ENCODE assay signal across 10 cellular contexts in the genomic region with DNA sequence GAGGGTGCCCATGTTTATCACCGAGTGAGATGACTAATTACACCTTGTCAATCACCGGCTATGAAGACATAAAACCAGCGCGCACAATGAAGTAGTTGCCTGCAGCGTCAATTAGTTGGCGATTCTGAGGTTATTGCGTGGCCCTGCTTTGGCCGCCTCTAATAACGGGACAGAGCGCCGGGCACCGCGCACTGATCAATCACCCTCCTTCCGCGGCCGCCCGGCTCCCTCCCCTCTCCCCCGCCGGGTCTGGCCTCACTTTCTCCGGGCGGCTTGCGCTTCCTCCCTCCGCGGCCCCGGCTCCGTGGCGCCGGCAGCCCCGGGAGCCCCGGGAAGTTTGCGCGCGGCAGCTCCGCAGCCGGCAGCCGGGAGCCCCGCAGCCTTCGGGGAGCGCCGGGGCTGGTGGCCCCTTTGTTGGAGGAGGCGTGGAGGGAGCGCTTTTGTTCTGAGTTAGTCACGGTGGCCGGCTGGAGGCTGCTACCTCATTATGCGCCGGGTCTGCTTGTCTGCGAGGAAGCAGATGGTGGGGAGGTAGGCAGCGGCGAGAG. TPM values are rescaled to one million over a fixed set of nuclear protein-coding genes. Genes with fewer than 3 reads are reported as not detected.
DNase-seq lines count a peak whose midpoint lies in the region; ATAC-seq and TF ChIP-seq lines count a peak whose summit lies in the region.
"Had no signal": no experiment of that assay in that cellular context is flagged by ENCODE, and none has a peak within 500 bp of the region (broad histone marks: within the 10 kb centered on the region; RNA-seq: fewer than 3 reads in every experiment).

No MANE protein-coding gene starts in this region.

- H3K4me2 ChIP-seq in HCT116 (ENCODE audit: low read length) = peak overlapping the region; percentile 89

- no peak for TF ChIP-seq CTCF in HCT116 (IDR thresholded peaks at IDR 0.05 in 2 of 3, conservative IDR thresholded peaks at IDR 0.05 in 1 of 3; ENCODE audit: borderline replicate concordance in 1 of 3, insufficient read depth in 1 of 3, low read depth in 2 of 3, low read length in 2 of 3)
- no peak for TF ChIP-seq CTCF in activated CD8-positive, alpha-beta T cell treated with anti-CD3 and anti-CD28 coated beads for 36 hours (IDR thresholded peaks at IDR 0.05)
- TF ChIP-seq CTCF in BE2C (IDR thresholded peaks at IDR 0.05; ENCODE audit: low read depth, low read length) = no peak

- CTCF ChIA-PET in HCT116 (lab: Charles Lee) = no interaction called here
- CTCF ChIA-PET in activated CD8-positive, alpha-beta T cell treated with anti-CD3 and anti-CD28 coated beads for 36 hours (lab: Charles Lee) = no interaction called here
- CTCF ChIA-PET in naive thymus-derived CD4-positive, alpha-beta T cell (lab: Charles Lee) = no interaction called here

- H3K9me3 Mint-ChIP-seq in activated CD8-positive, alpha-beta T cell treated with anti-CD3 and anti-CD28 coated beads for 36 hours = no peaks in the 10 kb centered on the region
- peaks cover 0 to 3% (median 0%) of the 10 kb centered on the region in 11 donors for H3K9me3 Mint-ChIP-seq in naive thymus-derived CD4-positive, alpha-beta T cell

- peak overlapping the region; percentile 38 to 57 for H3K4me3 ChIP-seq in HCT116 (replicated peaks in 1 of 2; ENCODE audit: low read depth in 1 of 2, low read length in 2 of 2)
- no peak overlapping the region for H3K4me3 ChIP-seq in naive thymus-derived CD4-positive, alpha-beta T cell (ENCODE audit: low read length)
- no peak overlapping the region for H3K4me3 ChIP-seq in BE2C (ENCODE audit: low read depth, low read length)
- H3K4me3 ChIP-seq: K562 had no signal

- H3K9me3 ChIP-seq in HCT116 (ENCODE audit: control insufficient read depth in 1 of 2, insufficient read depth in 1 of 2, low read depth in 1 of 2, low read length in 2 of 2) (no peaks in the 10 kb centered on the region), BE2C (peaks cover 4% of the 10 kb centered on the region; the same call in 1 of the 2 replicates)
- H3K9me3 ChIP-seq in naive thymus-derived CD4-positive, alpha-beta T cell (ENCODE audit: control insufficient read depth in 2 of 3, low read length in 3 of 3) = no peaks in the 10 kb centered on the region

- H4K20me1 ChIP-seq in HCT116 (ENCODE audit: insufficient read depth) = no peaks in the 10 kb centered on the region

- no peak overlapping the region for H3K4me3 Mint-ChIP-seq in activated CD8-positive, alpha-beta T cell treated with anti-CD3 and anti-CD28 coated beads for 36 hours
- H3K4me3 Mint-ChIP-seq in naive thymus-derived CD4-positive, alpha-beta T cell = peak overlapping the region in 7 of 10 donors; percentile 18 to 49 (median 38)

- peak overlapping the region; percentile 65 for H2AFZ ChIP-seq in HCT116 (ENCODE audit: low read depth, low read length, poor library complexity, severe bottlenecking)

- peaks cover 57% of the 10 kb centered on the region for H3K27me3 ChIP-seq in HCT116 (ENCODE audit: insufficient read depth, low read length)
- H3K27me3 ChIP-seq in naive thymus-derived CD4-positive, alpha-beta T cell (ENCODE audit: control insufficient read depth in 2 of 2, insufficient read depth in 2 of 2, low read length in 2 of 2) = peaks cover 13 to 25% of the 10 kb centered on the region in 2 donors
- H3K27me3 ChIP-seq in BE2C = peaks cover 99% of the 10 kb centered on the region

- peaks cover 2% of the 10 kb centered on the region for H3K36me3 Mint-ChIP-seq in activated CD8-positive, alpha-beta T cell treated with anti-CD3 and anti-CD28 coated beads for 36 hours (ENCODE audit: low read depth)
- peaks cover 0 to 2% (median 0%) of the 10 kb centered on the region in 5 donors for H3K36me3 Mint-ChIP-seq in naive thymus-derived CD4-positive, alpha-beta T cell

- H3K79me2 ChIP-seq in HCT116 (ENCODE audit: insufficient read depth, low read length) = no peaks in the 10 kb centered on the region

- ATAC-seq in HCT116 (peak; percentile 12; the same call in 1 of the 2 replicates), HG03521 (IDR thresholded peaks at IDR 0.05; ENCODE audit: unreplicated experiment) (no peak), GM21381 (IDR thresholded peaks at IDR 0.05; ENCODE audit: unreplicated experiment) (no peak)
- peak; percentile 51 for ATAC-seq in activated CD8-positive, alpha-beta T cell treated with anti-CD3 and anti-CD28 coated beads for 36 hours
- no peak for ATAC-seq in naive thymus-derived CD4-positive, alpha-beta T cell
- ATAC-seq: K562 had no signal

- intact Hi-C loops in HCT116 (cut with micrococcal nuclease) = no loop called here
- intact Hi-C loops in activated CD8-positive, alpha-beta T cell treated with anti-CD3 and anti-CD28 coated beads for 36 hours (cut with micrococcal nuclease) = loop anchor here (10.0 kb wide), 1 partner anchor 464 kb away; no protein-coding TSS in a partner anchor
- intact Hi-C loops in naive thymus-derived CD4-positive, alpha-beta T cell (cut with micrococcal nuclease) = no loop called here

- POLR2A ChIA-PET in HCT116 (lab: Charles Lee) = no interaction called here
- POLR2A ChIA-PET in activated CD8-positive, alpha-beta T cell treated with anti-CD3 and anti-CD28 coated beads for 36 hours (lab: Charles Lee) = no interaction called here
- POLR2A ChIA-PET in naive thymus-derived CD4-positive, alpha-beta T cell (lab: Charles Lee) = no interaction called here

- DNase-seq in D341Med (ENCODE audit: low spot score) = peak; percentile 63
- peak; percentile 10 for DNase-seq in HCT116 (ENCODE audit: low read depth, low spot score)
- DNase-seq in activated CD8-positive, alpha-beta T cell treated with anti-CD3 and anti-CD28 coated beads for 36 hours = peak; percentile 67
- DNase-seq in naive thymus-derived CD4-positive, alpha-beta T cell = no peak
- DNase-seq in 8988T = no peak
- no peak for DNase-seq in BE2C
- DNase-seq: foreskin fibroblast had no signal

- TF ChIP-seq POLR2A in HCT116 (IDR thresholded peaks at IDR 0.05; ENCODE audit: borderline replicate concordance, extremely low read depth, insufficient read depth, insufficient read length) = no peak

- no peak overlapping the region for H3K27ac Mint-ChIP-seq in activated CD8-positive, alpha-beta T cell treated with anti-CD3 and anti-CD28 coated beads for 36 hours
- H3K27ac Mint-ChIP-seq in naive thymus-derived CD4-positive, alpha-beta T cell = peak overlapping the region in 1 of 9 donors; percentile 81

- RAD21 ChIA-PET in HCT116 (lab: Charles Lee; ENCODE audit: low non-redundant PET in 1 of 2, low total read pairs in 2 of 2, uncharacterized antibody in 2 of 2, unreplicated experiment in 2 of 2) = no interaction called here

- H3K4me1 ChIP-seq in HCT116 (ENCODE audit: control insufficient read depth in 1 of 2, insufficient read depth in 2 of 2, low read length in 2 of 2) (peaks cover 4 to 45% of the 10 kb centered on the region in 2 experiments; a peak in 3 of 4 replicates), BE2C (no peaks in the 10 kb centered on the region)
- no peaks in the 10 kb centered on the region for H3K4me1 ChIP-seq in naive thymus-derived CD4-positive, alpha-beta T cell (ENCODE audit: control insufficient read depth in 2 of 2, insufficient read depth in 2 of 2, low read length in 2 of 2)

- no peak overlapping the region for H3K27ac ChIP-seq in HCT116 (ENCODE audit: low read depth, low read length)
- H3K27ac ChIP-seq in naive thymus-derived CD4-positive, alpha-beta T cell (ENCODE audit: low read depth, low read length) = no peak overlapping the region

- TF ChIP-seq RAD21 in HCT116 (IDR thresholded peaks at IDR 0.05; ENCODE audit: low read depth) = no peak

- H3K36me3 ChIP-seq in HCT116 (ENCODE audit: control insufficient read depth in 1 of 2, insufficient read depth in 2 of 2, low read length in 2 of 2) (no peaks in the 10 kb centered on the region), BE2C (no peaks in the 10 kb centered on the region)
- no peaks in the 10 kb centered on the region for H3K36me3 ChIP-seq in naive thymus-derived CD4-positive, alpha-beta T cell (ENCODE audit: control insufficient read depth in 2 of 3, insufficient read depth in 3 of 3, low read length in 3 of 3)

- no peak overlapping the region for H3K9ac ChIP-seq in HCT116 (ENCODE audit: low read length)

- H3K4me1 Mint-ChIP-seq in activated CD8-positive, alpha-beta T cell treated with anti-CD3 and anti-CD28 coated beads for 36 hours (ENCODE audit: low read depth) = peaks cover 27% of the 10 kb centered on the region
- peaks cover 12 to 27% (median 25%) of the 10 kb centered on the region in 7 donors for H3K4me1 Mint-ChIP-seq in naive thymus-derived CD4-positive, alpha-beta T cell

- peaks cover 75% of the 10 kb centered on the region for H3K27me3 Mint-ChIP-seq in activated CD8-positive, alpha-beta T cell treated with anti-CD3 and anti-CD28 coated beads for 36 hours
- H3K27me3 Mint-ChIP-seq in naive thymus-derived CD4-positive, alpha-beta T cell = peaks cover 69 to 83% (median 74%) of the 10 kb centered on the region in 5 donors

- no TSS peak for BruUV-seq in HCT116 (replicated peaks; lab: Mats Ljungman, UMichigan)

- no peaks in the 10 kb centered on the region for H3K9me2 ChIP-seq in HCT116 (ENCODE audit: insufficient read depth)

TF ChIP-seq in HCT116, 20 proteins besides CTCF, POLR2A, EP300 and RAD21:
- TF ChIP-seq SRF (IDR thresholded peaks at IDR 0.05; ENCODE audit: low read depth) (no peak), EZH2 (IDR thresholded peaks at IDR 0.05) (peak; percentile 96; the same call in 1 of the 2 replicates)

RNA-seq across cellular contexts. Expression of a gene that starts 3.2 kb away (rescaled TPM):
- total RNA-seq in HCT116 (2021; ENCODE audit: unreplicated experiment) = 10.2 TPM
- polyA plus RNA-seq in HCT116 (2012) = 7.7 and 9.7 TPM in 2 replicates
- total RNA-seq in activated CD8-positive, alpha-beta T cell treated with anti-CD3 and anti-CD28 coated beads for 36 hours = not detected
- not detected for total RNA-seq in naive thymus-derived CD4-positive, alpha-beta T cell
- not detected for polyA plus RNA-seq in naive thymus-derived CD4-positive, alpha-beta T cell
- not detected for polyA plus RNA-seq in BE2C (2012; ENCODE audit: insufficient read depth, insufficient read length, low read depth)
- polyA plus RNA-seq: K562 had no signal

Comparison
In these comparisons a context has a peak if more than half of its experiments do, and no peak if none do; other contexts are left out.
1. DNase-seq: peak in D341Med (single experiment), HCT116 (single experiment) and activated CD8-positive, alpha-beta T cell treated with anti-CD3 and anti-CD28 coated beads for 36 hours (single experiment); none in naive thymus-derived CD4-positive, alpha-beta T cell (0 of 9), 8988T (single experiment) and BE2C (single experiment).
2. ATAC-seq: peak in HCT116 (single experiment) and activated CD8-positive, alpha-beta T cell treated with anti-CD3 and anti-CD28 coated beads for 36 hours (single experiment); none in naive thymus-derived CD4-positive, alpha-beta T cell (single experiment), HG03521 (single experiment) and GM21381 (single experiment).
3. H3K4me3 ChIP-seq: peak in HCT116 (2 of 2); none in naive thymus-derived CD4-positive, alpha-beta T cell (single experiment) and BE2C (single experiment).
4. RNA of a gene that starts 3.2 kb away (total RNA-seq): 10.2 TPM in HCT116 (single experiment); not detected in activated CD8-positive, alpha-beta T cell treated with anti-CD3 and anti-CD28 coated beads for 36 hours and not detected in naive thymus-derived CD4-positive, alpha-beta T cell; every median in the first group is over 10 times any median in the second.